1 cellular context compared by ENCODE assay signal in the genomic region with DNA sequence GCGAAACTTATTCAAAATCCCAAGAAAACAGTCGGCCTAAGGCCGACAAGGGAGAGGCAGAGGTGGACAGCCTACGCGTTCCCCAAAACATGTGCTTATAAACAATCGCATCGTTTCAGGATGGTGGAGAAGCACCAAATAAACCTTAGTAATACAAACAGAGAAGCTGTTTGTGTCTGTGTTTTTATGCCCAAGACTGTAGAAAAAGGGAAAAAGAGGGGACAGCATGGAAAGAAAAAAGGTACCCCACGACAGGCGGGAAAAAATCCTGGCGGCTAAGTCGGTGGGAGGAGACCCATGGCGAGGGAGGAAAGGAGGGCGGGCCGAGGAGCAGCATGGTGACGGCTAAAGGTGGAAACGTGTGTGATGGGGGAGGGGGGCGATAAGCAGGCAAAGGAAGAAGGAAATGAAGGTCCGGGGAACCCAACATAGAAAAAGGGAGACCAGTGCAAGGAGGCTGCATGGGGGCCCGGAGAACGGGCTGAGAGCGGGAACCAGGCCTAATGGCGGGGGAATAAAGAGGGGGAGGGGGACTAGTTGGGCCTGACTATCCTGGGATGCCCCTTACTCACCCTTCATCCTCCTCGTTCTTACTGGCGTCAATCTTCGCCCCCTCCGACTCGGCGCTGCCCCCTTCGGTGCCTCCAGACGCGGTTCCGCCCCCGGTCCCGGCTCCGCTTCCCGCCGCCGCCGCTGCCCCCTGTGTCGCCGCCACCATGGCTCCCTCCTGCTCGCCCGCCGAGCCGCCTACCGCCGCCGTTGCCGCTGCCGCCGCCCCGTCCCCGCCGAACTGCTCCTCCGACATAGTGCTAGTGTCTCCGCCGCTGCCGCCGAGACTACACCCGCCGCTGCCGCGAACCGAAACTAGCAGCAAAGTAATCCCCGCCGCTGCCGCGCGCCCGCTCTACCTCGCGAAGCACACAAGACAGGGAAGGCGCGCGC.
TF ChIP-seq lines count a peak whose summit lies in the region.

No MANE protein-coding gene starts in this region.

TF ChIP-seq in HepG2, 621 proteins besides CTCF, POLR2A, EP300 and RAD21 (continued from another document and continues in another):
- TF ChIP-seq, protein P1, sequence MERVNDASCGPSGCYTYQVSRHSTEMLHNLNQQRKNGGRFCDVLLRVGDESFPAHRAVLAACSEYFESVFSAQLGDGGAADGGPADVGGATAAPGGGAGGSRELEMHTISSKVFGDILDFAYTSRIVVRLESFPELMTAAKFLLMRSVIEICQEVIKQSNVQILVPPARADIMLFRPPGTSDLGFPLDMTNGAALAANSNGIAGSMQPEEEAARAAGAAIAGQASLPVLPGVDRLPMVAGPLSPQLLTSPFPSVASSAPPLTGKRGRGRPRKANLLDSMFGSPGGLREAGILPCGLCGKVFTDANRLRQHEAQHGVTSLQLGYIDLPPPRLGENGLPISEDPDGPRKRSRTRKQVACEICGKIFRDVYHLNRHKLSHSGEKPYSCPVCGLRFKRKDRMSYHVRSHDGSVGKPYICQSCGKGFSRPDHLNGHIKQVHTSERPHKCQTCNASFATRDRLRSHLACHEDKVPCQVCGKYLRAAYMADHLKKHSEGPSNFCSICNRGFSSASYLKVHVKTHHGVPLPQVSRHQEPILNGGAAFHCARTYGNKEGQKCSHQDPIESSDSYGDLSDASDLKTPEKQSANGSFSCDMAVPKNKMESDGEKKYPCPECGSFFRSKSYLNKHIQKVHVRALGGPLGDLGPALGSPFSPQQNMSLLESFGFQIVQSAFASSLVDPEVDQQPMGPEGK (CRISPR knock-in tag; IDR thresholded peaks at IDR 0.05): peak; percentile 34; the same call in 1 of the 2 replicates
- TF ChIP-seq LCORL (IDR thresholded peaks at IDR 0.05) (no peak), LCORL (CRISPR knock-in tag; IDR thresholded peaks at IDR 0.05) (no peak), FOXJ3 (CRISPR knock-in tag; IDR thresholded peaks at IDR 0.05; ENCODE audit: borderline replicate concordance) (no peak), CCDC6 (CRISPR knock-in tag; IDR thresholded peaks at IDR 0.05) (peak; percentile 12; the same call in 1 of the 2 replicates), ZNF598 (CRISPR knock-in tag; IDR thresholded peaks at IDR 0.05; ENCODE audit: borderline replicate concordance) (no peak), ZNF7 (CRISPR knock-in tag; IDR thresholded peaks at IDR 0.05) (no peak), ZNF260 (CRISPR knock-in tag; IDR thresholded peaks at IDR 0.05; ENCODE audit: borderline replicate concordance, low read depth) (no peak), MLLT10 (CRISPR knock-in tag; IDR thresholded peaks at IDR 0.05) (no peak), SMARCC2 (IDR thresholded peaks at IDR 0.05) (no peak), ZNF430 (CRISPR knock-in tag; IDR thresholded peaks at IDR 0.05) (0 out of 2 replicates have a peak, but pooled peaks have one; percentile 41), RORA (CRISPR knock-in tag; IDR thresholded peaks at IDR 0.05) (no peak), ZSCAN20 (CRISPR knock-in tag; IDR thresholded peaks at IDR 0.05; ENCODE audit: borderline replicate concordance) (0 out of 2 replicates have a peak, but pooled peaks have one; percentile 3), KDM4B (CRISPR knock-in tag; IDR thresholded peaks at IDR 0.05) (no peak), KDM6A (CRISPR knock-in tag; IDR thresholded peaks at IDR 0.05; ENCODE audit: low read depth) (no peak), ZNF766 (CRISPR knock-in tag; IDR thresholded peaks at IDR 0.05; ENCODE audit: borderline replicate concordance) (0 out of 2 replicates have a peak, but pooled peaks have one; percentile 21), SP140L (CRISPR knock-in tag; IDR thresholded peaks at IDR 0.05; ENCODE audit: borderline replicate concordance) (no peak), SKI (IDR thresholded peaks at IDR 0.05; ENCODE audit: partially characterized antibody) (no peak), ZNF510 (CRISPR knock-in tag; IDR thresholded peaks at IDR 0.05; ENCODE audit: low read depth) (no peak), ZNF619 (CRISPR knock-in tag; IDR thresholded peaks at IDR 0.05) (peak; percentile 6; the same call in 1 of the 2 replicates), HNF4A (CRISPR knock-in tag; IDR thresholded peaks at IDR 0.05) (no peak), ZNF136 (CRISPR knock-in tag; IDR thresholded peaks at IDR 0.05; ENCODE audit: low read depth) (no peak), MYC (CRISPR knock-in tag; IDR thresholded peaks at IDR 0.05; ENCODE audit: borderline replicate concordance) (peak; percentile 5; the same call in 1 of the 2 replicates), ETV5 (CRISPR knock-in tag; IDR thresholded peaks at IDR 0.05; ENCODE audit: borderline replicate concordance) (no peak), ZNF724P (CRISPR knock-in tag; IDR thresholded peaks at IDR 0.05; ENCODE audit: borderline replicate concordance) (0 out of 2 replicates have a peak, but pooled peaks have one; percentile 10), PAX8 (CRISPR knock-in tag; IDR thresholded peaks at IDR 0.05; ENCODE audit: borderline replicate concordance) (0 out of 2 replicates have a peak, but pooled peaks have one; percentile 80), RFXAP (CRISPR knock-in tag; IDR thresholded peaks at IDR 0.05; ENCODE audit: borderline replicate concordance) (0 out of 2 replicates have a peak, but pooled peaks have one; percentile 28), AGO2 (optimal IDR thresholded peaks at IDR 0.05; ENCODE audit: low read depth, low read length) (peak; percentile 96), ZNF251 (CRISPR knock-in tag; IDR thresholded peaks at IDR 0.05) (no peak), GABPA (IDR thresholded peaks at IDR 0.05; ENCODE audit: low read depth, low read length) (no peak), GABPA (CRISPR knock-in tag; IDR thresholded peaks at IDR 0.05; ENCODE audit: low read depth) (no peak; the same call in 1 of the 2 replicates), JUN (CRISPR knock-in tag; IDR thresholded peaks at IDR 0.05) (0 out of 2 replicates have a peak, but pooled peaks have one; percentile 5), PAF1 (CRISPR knock-in tag; IDR thresholded peaks at IDR 0.05) (no peak), KDM5A (IDR thresholded peaks at IDR 0.05; ENCODE audit: borderline replicate concordance, low read length) (peak; percentile 38; the same call in 1 of the 2 replicates), PPARG (CRISPR knock-in tag; conservative IDR thresholded peaks at IDR 0.05) (no peak), HNF4G (IDR thresholded peaks at IDR 0.05; ENCODE audit: borderline replicate concordance, low read depth, low read length) (no peak), HNF4G (CRISPR knock-in tag; IDR thresholded peaks at IDR 0.05; ENCODE audit: borderline replicate concordance, low read depth) (no peak), TMF1 (CRISPR knock-in tag; IDR thresholded peaks at IDR 0.05; ENCODE audit: low read depth) (no peak), ZNF792 (CRISPR knock-in tag; IDR thresholded peaks at IDR 0.05) (no peak), SRY (CRISPR knock-in tag; IDR thresholded peaks at IDR 0.05) (0 out of 2 replicates have a peak, but pooled peaks have one; percentile 39), HDAC6 (IDR thresholded peaks at IDR 0.05; ENCODE audit: low read depth, low read length) (no peak), ZC3H13 (CRISPR knock-in tag; IDR thresholded peaks at IDR 0.05) (0 out of 2 replicates have a peak, but pooled peaks have one; percentile 1)
- TF ChIP-seq, protein P2, sequence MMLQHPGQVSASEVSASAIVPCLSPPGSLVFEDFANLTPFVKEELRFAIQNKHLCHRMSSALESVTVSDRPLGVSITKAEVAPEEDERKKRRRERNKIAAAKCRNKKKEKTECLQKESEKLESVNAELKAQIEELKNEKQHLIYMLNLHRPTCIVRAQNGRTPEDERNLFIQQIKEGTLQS (CRISPR knock-in tag; IDR thresholded peaks at IDR 0.05): no peak
- TF ChIP-seq, protein P3, sequence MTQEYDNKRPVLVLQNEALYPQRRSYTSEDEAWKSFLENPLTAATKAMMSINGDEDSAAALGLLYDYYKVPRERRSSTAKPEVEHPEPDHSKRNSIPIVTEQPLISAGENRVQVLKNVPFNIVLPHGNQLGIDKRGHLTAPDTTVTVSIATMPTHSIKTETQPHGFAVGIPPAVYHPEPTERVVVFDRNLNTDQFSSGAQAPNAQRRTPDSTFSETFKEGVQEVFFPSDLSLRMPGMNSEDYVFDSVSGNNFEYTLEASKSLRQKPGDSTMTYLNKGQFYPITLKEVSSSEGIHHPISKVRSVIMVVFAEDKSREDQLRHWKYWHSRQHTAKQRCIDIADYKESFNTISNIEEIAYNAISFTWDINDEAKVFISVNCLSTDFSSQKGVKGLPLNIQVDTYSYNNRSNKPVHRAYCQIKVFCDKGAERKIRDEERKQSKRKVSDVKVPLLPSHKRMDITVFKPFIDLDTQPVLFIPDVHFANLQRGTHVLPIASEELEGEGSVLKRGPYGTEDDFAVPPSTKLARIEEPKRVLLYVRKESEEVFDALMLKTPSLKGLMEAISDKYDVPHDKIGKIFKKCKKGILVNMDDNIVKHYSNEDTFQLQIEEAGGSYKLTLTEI (CRISPR knock-in tag; conservative IDR thresholded peaks at IDR 0.05): no peak
- TF ChIP-seq, protein P4, sequence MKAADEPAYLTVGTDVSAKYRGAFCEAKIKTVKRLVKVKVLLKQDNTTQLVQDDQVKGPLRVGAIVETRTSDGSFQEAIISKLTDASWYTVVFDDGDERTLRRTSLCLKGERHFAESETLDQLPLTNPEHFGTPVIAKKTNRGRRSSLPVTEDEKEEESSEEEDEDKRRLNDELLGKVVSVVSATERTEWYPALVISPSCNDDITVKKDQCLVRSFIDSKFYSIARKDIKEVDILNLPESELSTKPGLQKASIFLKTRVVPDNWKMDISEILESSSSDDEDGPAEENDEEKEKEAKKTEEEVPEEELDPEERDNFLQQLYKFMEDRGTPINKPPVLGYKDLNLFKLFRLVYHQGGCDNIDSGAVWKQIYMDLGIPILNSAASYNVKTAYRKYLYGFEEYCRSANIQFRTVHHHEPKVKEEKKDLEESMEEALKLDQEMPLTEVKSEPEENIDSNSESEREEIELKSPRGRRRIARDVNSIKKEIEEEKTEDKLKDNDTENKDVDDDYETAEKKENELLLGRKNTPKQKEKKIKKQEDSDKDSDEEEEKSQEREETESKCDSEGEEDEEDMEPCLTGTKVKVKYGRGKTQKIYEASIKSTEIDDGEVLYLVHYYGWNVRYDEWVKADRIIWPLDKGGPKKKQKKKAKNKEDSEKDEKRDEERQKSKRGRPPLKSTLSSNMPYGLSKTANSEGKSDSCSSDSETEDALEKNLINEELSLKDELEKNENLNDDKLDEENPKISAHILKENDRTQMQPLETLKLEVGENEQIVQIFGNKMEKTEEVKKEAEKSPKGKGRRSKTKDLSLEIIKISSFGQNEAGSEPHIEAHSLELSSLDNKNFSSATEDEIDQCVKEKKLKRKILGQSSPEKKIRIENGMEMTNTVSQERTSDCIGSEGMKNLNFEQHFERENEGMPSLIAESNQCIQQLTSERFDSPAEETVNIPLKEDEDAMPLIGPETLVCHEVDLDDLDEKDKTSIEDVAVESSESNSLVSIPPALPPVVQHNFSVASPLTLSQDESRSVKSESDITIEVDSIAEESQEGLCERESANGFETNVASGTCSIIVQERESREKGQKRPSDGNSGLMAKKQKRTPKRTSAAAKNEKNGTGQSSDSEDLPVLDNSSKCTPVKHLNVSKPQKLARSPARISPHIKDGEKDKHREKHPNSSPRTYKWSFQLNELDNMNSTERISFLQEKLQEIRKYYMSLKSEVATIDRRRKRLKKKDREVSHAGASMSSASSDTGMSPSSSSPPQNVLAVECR (CRISPR knock-in tag; IDR thresholded peaks at IDR 0.05; ENCODE audit: borderline replicate concordance): no peak; the same call in 1 of the 2 replicates
- TF ChIP-seq, protein P5, sequence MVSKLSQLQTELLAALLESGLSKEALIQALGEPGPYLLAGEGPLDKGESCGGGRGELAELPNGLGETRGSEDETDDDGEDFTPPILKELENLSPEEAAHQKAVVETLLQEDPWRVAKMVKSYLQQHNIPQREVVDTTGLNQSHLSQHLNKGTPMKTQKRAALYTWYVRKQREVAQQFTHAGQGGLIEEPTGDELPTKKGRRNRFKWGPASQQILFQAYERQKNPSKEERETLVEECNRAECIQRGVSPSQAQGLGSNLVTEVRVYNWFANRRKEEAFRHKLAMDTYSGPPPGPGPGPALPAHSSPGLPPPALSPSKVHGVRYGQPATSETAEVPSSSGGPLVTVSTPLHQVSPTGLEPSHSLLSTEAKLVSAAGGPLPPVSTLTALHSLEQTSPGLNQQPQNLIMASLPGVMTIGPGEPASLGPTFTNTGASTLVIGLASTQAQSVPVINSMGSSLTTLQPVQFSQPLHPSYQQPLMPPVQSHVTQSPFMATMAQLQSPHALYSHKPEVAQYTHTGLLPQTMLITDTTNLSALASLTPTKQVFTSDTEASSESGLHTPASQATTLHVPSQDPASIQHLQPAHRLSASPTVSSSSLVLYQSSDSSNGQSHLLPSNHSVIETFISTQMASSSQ (IDR thresholded peaks at IDR 0.05; ENCODE audit: low read depth): no peak
- TF ChIP-seq, protein P5 (CRISPR knock-in tag; IDR thresholded peaks at IDR 0.05; ENCODE audit: borderline replicate concordance): peak; percentile 23; the same call in 1 of the 2 replicates
- TF ChIP-seq, protein P6, sequence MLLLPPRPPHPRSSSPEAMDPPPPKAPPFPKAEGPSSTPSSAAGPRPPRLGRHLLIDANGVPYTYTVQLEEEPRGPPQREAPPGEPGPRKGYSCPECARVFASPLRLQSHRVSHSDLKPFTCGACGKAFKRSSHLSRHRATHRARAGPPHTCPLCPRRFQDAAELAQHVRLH (CRISPR knock-in tag; IDR thresholded peaks at IDR 0.05; ENCODE audit: borderline replicate concordance, low read depth): no peak
- TF ChIP-seq, protein P7, sequence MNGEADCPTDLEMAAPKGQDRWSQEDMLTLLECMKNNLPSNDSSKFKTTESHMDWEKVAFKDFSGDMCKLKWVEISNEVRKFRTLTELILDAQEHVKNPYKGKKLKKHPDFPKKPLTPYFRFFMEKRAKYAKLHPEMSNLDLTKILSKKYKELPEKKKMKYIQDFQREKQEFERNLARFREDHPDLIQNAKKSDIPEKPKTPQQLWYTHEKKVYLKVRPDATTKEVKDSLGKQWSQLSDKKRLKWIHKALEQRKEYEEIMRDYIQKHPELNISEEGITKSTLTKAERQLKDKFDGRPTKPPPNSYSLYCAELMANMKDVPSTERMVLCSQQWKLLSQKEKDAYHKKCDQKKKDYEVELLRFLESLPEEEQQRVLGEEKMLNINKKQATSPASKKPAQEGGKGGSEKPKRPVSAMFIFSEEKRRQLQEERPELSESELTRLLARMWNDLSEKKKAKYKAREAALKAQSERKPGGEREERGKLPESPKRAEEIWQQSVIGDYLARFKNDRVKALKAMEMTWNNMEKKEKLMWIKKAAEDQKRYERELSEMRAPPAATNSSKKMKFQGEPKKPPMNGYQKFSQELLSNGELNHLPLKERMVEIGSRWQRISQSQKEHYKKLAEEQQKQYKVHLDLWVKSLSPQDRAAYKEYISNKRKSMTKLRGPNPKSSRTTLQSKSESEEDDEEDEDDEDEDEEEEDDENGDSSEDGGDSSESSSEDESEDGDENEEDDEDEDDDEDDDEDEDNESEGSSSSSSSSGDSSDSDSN (CRISPR knock-in tag; IDR thresholded peaks at IDR 0.05): no peak
